Comparison of ENCODE assay signal across 8 cellular contexts in genomic region chr22:50621491-50621880, GRCh38. TPM values are rescaled to one million over a fixed set of nuclear protein-coding genes. Genes with fewer than 3 reads are reported as not detected.
A peak's percentile ranks its signal among the peaks of the same experiment; 100 is the strongest.
DNase-seq lines count a peak whose midpoint lies in the region; ATAC-seq and TF ChIP-seq lines count a peak whose summit lies in the region.

No MANE protein-coding gene starts in this region.

- no peak for TF ChIP-seq CTCF in suprapubic skin (IDR thresholded peaks at IDR 0.05)

- DNase-seq in CD4-positive, alpha-beta memory T cell: peak; percentile 67 to 79 (median 70)
- DNase-seq in NCI-H748 (lab: John Stamatoyannopoulos, UW; ENCODE audit: unreplicated experiment) (peak; percentile 59), kidney tubule cell (ENCODE audit: low spot score) (peak; percentile 25), suprapubic skin (ENCODE audit: low spot score in 2 of 2) (no peak), NCI-H345 (lab: John Stamatoyannopoulos, UW) (no peak), DMS 273 treated with DMSO at 0.1 percent for 48 hours (lab: John Stamatoyannopoulos, UW) (no peak)
- peak; percentile 56 for DNase-seq in activated T-helper 1 cell treated with anti-CD3 and anti-CD28 coated beads, Interleukin-12 subunit alpha, Interleukin-12 subunit beta, Interleukin-2, Interleukin-4 antibody, amounts not matched to agents 30 ng/mL and 10 ng/mL and 1 ng/mL, durations not matched to agents 14 hours and 24 hours and 36 hours (ENCODE audit: low spot score)

- no peaks in the 10 kb centered on the region for H3K27me3 ChIP-seq in CD4-positive, alpha-beta memory T cell (ENCODE audit: insufficient read depth, low read length)
- no peaks in the 10 kb centered on the region for H3K27me3 ChIP-seq in suprapubic skin

- no peak for TF ChIP-seq POLR2A in suprapubic skin (IDR thresholded peaks at IDR 0.05)

- TF ChIP-seq EP300 in suprapubic skin (IDR thresholded peaks at IDR 0.05): no peak

- peak overlapping the region; percentile 91 to 96 (median 93) for H3K4me3 Mint-ChIP-seq in CD4-positive, alpha-beta memory T cell
- H3K4me3 Mint-ChIP-seq in activated T-helper 1 cell treated with anti-CD3 and anti-CD28 coated beads, Interleukin-12 subunit alpha, Interleukin-12 subunit beta, Interleukin-2, Interleukin-4 antibody, amounts not matched to agents 30 ng/mL and 10 ng/mL and 1 ng/mL, durations not matched to agents 14 hours and 24 hours and 36 hours: peak overlapping the region; percentile 85

- H3K4me1 ChIP-seq in CD4-positive, alpha-beta memory T cell (ENCODE audit: insufficient read depth, low read length): peaks cover 38% of the 10 kb centered on the region
- peaks cover 40% of the 10 kb centered on the region for H3K4me1 ChIP-seq in suprapubic skin

- 21% methylated on average over 6 of the region's 6 CpGs for WGBS in suprapubic skin

- H3K36me3 Mint-ChIP-seq in CD4-positive, alpha-beta memory T cell: peaks cover 0 to 13% of the 10 kb centered on the region in 2 donors
- H3K36me3 Mint-ChIP-seq in activated T-helper 1 cell treated with anti-CD3 and anti-CD28 coated beads, Interleukin-12 subunit alpha, Interleukin-12 subunit beta, Interleukin-2, Interleukin-4 antibody, amounts not matched to agents 30 ng/mL and 10 ng/mL and 1 ng/mL, durations not matched to agents 14 hours and 24 hours and 36 hours (ENCODE audit: low read depth): peaks cover 4% of the 10 kb centered on the region

- no peaks in the 10 kb centered on the region for H3K9me3 ChIP-seq in CD4-positive, alpha-beta memory T cell (ENCODE audit: control insufficient read depth in 1 of 2, low read length in 2 of 2)
- H3K9me3 ChIP-seq in suprapubic skin: no peaks in the 10 kb centered on the region

- H3K27ac Mint-ChIP-seq in CD4-positive, alpha-beta memory T cell: peak overlapping the region; percentile 94 to 99 (median 99)
- H3K27ac Mint-ChIP-seq in activated T-helper 1 cell treated with anti-CD3 and anti-CD28 coated beads, Interleukin-12 subunit alpha, Interleukin-12 subunit beta, Interleukin-2, Interleukin-4 antibody, amounts not matched to agents 30 ng/mL and 10 ng/mL and 1 ng/mL, durations not matched to agents 14 hours and 24 hours and 36 hours: peak overlapping the region; percentile 98

- peaks cover 9% of the 10 kb centered on the region for H3K36me3 ChIP-seq in CD4-positive, alpha-beta memory T cell (ENCODE audit: insufficient read depth, low read length)
- H3K36me3 ChIP-seq in suprapubic skin: peaks cover 11% of the 10 kb centered on the region

- intact Hi-C loops in CD4-positive, alpha-beta memory T cell (cut with micrococcal nuclease): loop anchor here (1.0 to 2.0 kb wide), 9 partner anchors 39 to 431 kb away; partner anchors contain the start of genes CHKB, HDAC10, MAPK11 and PPP6R2
- intact Hi-C loops in activated T-helper 1 cell treated with anti-CD3 and anti-CD28 coated beads, Interleukin-12 subunit alpha, Interleukin-12 subunit beta, Interleukin-2, Interleukin-4 antibody, amounts not matched to agents 30 ng/mL and 10 ng/mL and 1 ng/mL, durations not matched to agents 14 hours and 24 hours and 36 hours (cut with micrococcal nuclease): loop anchor here (1.0 to 2.0 kb wide), 11 partner anchors 39 to 381 kb away; partner anchors contain the start of genes CHKB, HDAC10, MAPK11 and NCAPH2

- H3K9me3 Mint-ChIP-seq in CD4-positive, alpha-beta memory T cell: peaks cover 0 to 2% (median 0%) of the 10 kb centered on the region in 8 donors
- H3K9me3 Mint-ChIP-seq in activated T-helper 1 cell treated with anti-CD3 and anti-CD28 coated beads, Interleukin-12 subunit alpha, Interleukin-12 subunit beta, Interleukin-2, Interleukin-4 antibody, amounts not matched to agents 30 ng/mL and 10 ng/mL and 1 ng/mL, durations not matched to agents 14 hours and 24 hours and 36 hours: no peaks in the 10 kb centered on the region

- H3K27ac ChIP-seq in CD4-positive, alpha-beta memory T cell (ENCODE audit: low read depth, low read length): peak overlapping the region; percentile 85
- H3K27ac ChIP-seq in suprapubic skin: peak overlapping the region; percentile 67

- CTCF ChIA-PET in CD4-positive, alpha-beta memory T cell (lab: Charles Lee; ENCODE audit: partially characterized antibody): interaction anchor here (0.9 to 5.8 kb wide), 29 partner anchors 8 to 380 kb away, joined by 3 to 58 read pairs (median 7); partner anchors contain the start of genes HDAC10, LMF2, NCAPH2 and SCO2

- H3K4me1 Mint-ChIP-seq in CD4-positive, alpha-beta memory T cell: peaks cover 21 to 39% (median 30%) of the 10 kb centered on the region in 4 donors
- H3K4me1 Mint-ChIP-seq in activated T-helper 1 cell treated with anti-CD3 and anti-CD28 coated beads, Interleukin-12 subunit alpha, Interleukin-12 subunit beta, Interleukin-2, Interleukin-4 antibody, amounts not matched to agents 30 ng/mL and 10 ng/mL and 1 ng/mL, durations not matched to agents 14 hours and 24 hours and 36 hours (ENCODE audit: low read depth): peaks cover 39% of the 10 kb centered on the region

- H3K4me3 ChIP-seq in CD4-positive, alpha-beta memory T cell (ENCODE audit: low read length in 2 of 2): peak overlapping the region; percentile 49 to 80
- peak overlapping the region; percentile 38 for H3K4me3 ChIP-seq in suprapubic skin

- ATAC-seq in GM21360 (IDR thresholded peaks at IDR 0.05; ENCODE audit: unreplicated experiment): peak; percentile 32

- POLR2A ChIA-PET in CD4-positive, alpha-beta memory T cell (lab: Charles Lee; ENCODE audit: partially characterized antibody): interaction anchor here (0.6 to 5.1 kb wide), 43 partner anchors 9 to 661 kb away, joined by 3 to 160 read pairs (median 5); partner anchors contain the start of genes CHKB, DENND6B, HDAC10 and KLHDC7B

- no peaks in the 10 kb centered on the region for H3K27me3 Mint-ChIP-seq in CD4-positive, alpha-beta memory T cell
- no peaks in the 10 kb centered on the region for H3K27me3 Mint-ChIP-seq in activated T-helper 1 cell treated with anti-CD3 and anti-CD28 coated beads, Interleukin-12 subunit alpha, Interleukin-12 subunit beta, Interleukin-2, Interleukin-4 antibody, amounts not matched to agents 30 ng/mL and 10 ng/mL and 1 ng/mL, durations not matched to agents 14 hours and 24 hours and 36 hours (ENCODE audit: insufficient read depth)

RNA-seq across cellular contexts. Expression of gene ARSA, which starts 6.5 kb away (rescaled TPM):
- 10 to 100 TPM; 83.2 to 86.8 TPM for total RNA-seq in CD4-positive, alpha-beta memory T cell
- 10 to 100 TPM in 1 of 2 donors, 1 to 10 TPM in 1; 7.8 to 13.0 TPM for polyA plus RNA-seq in CD4-positive, alpha-beta memory T cell
- 26.2 and 27.3 TPM in 2 replicates for total RNA-seq in activated T-helper 1 cell treated with anti-CD3 and anti-CD28 coated beads, Interleukin-12 subunit alpha, Interleukin-12 subunit beta, Interleukin-2, Interleukin-4 antibody, amounts not matched to agents 30 ng/mL and 10 ng/mL and 1 ng/mL, durations not matched to agents 14 hours and 24 hours and 36 hours
- total RNA-seq in suprapubic skin: 10 to 100 TPM; 37.0 to 51.3 (median 42.2) TPM

RNA-seq across cellular contexts. Expression of gene MAPK8IP2, which starts 20.9 kb away (rescaled TPM):
- under 1 TPM; 0.22 to 0.49 TPM for total RNA-seq in CD4-positive, alpha-beta memory T cell
- not detected for polyA plus RNA-seq in CD4-positive, alpha-beta memory T cell
- total RNA-seq in activated T-helper 1 cell treated with anti-CD3 and anti-CD28 coated beads, Interleukin-12 subunit alpha, Interleukin-12 subunit beta, Interleukin-2, Interleukin-4 antibody, amounts not matched to agents 30 ng/mL and 10 ng/mL and 1 ng/mL, durations not matched to agents 14 hours and 24 hours and 36 hours: 0.08 and 0.17 TPM in 2 replicates
- 1 to 10 TPM; 2.6 to 4.4 (median 3.7) TPM for total RNA-seq in suprapubic skin

RNA-seq across cellular contexts. Expression of gene CHKB, which starts 38.8 kb away (rescaled TPM):
- total RNA-seq in CD4-positive, alpha-beta memory T cell: 100 to 1,000 TPM; 178 to 196 TPM
- polyA plus RNA-seq in CD4-positive, alpha-beta memory T cell: 10 to 100 TPM; 30.7 to 40.3 TPM
- 81.0 and 88.7 TPM in 2 replicates for total RNA-seq in activated T-helper 1 cell treated with anti-CD3 and anti-CD28 coated beads, Interleukin-12 subunit alpha, Interleukin-12 subunit beta, Interleukin-2, Interleukin-4 antibody, amounts not matched to agents 30 ng/mL and 10 ng/mL and 1 ng/mL, durations not matched to agents 14 hours and 24 hours and 36 hours
- total RNA-seq in suprapubic skin: 10 to 100 TPM; 43.0 to 86.5 (median 73.0) TPM

RNA-seq across cellular contexts. Expression of gene CPT1B, which starts 43.3 kb away (rescaled TPM):
- total RNA-seq in CD4-positive, alpha-beta memory T cell: 10 to 100 TPM; 68.0 to 70.0 TPM
- 1 to 10 TPM in 1 of 2 donors, not detected in 1; 2.3 TPM for polyA plus RNA-seq in CD4-positive, alpha-beta memory T cell
- total RNA-seq in activated T-helper 1 cell treated with anti-CD3 and anti-CD28 coated beads, Interleukin-12 subunit alpha, Interleukin-12 subunit beta, Interleukin-2, Interleukin-4 antibody, amounts not matched to agents 30 ng/mL and 10 ng/mL and 1 ng/mL, durations not matched to agents 14 hours and 24 hours and 36 hours: 65.6 and 68.2 TPM in 2 replicates
- 10 to 100 TPM; 12.7 to 46.6 (median 19.2) TPM for total RNA-seq in suprapubic skin

RNA-seq across cellular contexts. Expression of gene SHANK3, which starts 51.1 kb away (rescaled TPM):
- total RNA-seq in CD4-positive, alpha-beta memory T cell: not detected
- not detected for polyA plus RNA-seq in CD4-positive, alpha-beta memory T cell
- total RNA-seq in activated T-helper 1 cell treated with anti-CD3 and anti-CD28 coated beads, Interleukin-12 subunit alpha, Interleukin-12 subunit beta, Interleukin-2, Interleukin-4 antibody, amounts not matched to agents 30 ng/mL and 10 ng/mL and 1 ng/mL, durations not matched to agents 14 hours and 24 hours and 36 hours: 0.05 and 0.10 TPM in 2 replicates
- total RNA-seq in suprapubic skin: 10 to 100 TPM in 2 of 4 donors, 1 to 10 TPM in 2; 2.9 to 15.9 (median 9.5) TPM

Comparison
In these comparisons a context has a peak if more than half of its experiments do, and no peak if none do; other contexts are left out.
1. DNase-seq: peak in CD4-positive, alpha-beta memory T cell (5 of 5), NCI-H748 (single experiment), activated T-helper 1 cell treated with anti-CD3 and anti-CD28 coated beads, Interleukin-12 subunit alpha, Interleukin-12 subunit beta, Interleukin-2, Interleukin-4 antibody, amounts not matched to agents 30 ng/mL and 10 ng/mL and 1 ng/mL, durations not matched to agents 14 hours and 24 hours and 36 hours (single experiment) and kidney tubule cell (single experiment); none in suprapubic skin (0 of 2), NCI-H345 (single experiment) and DMS 273 treated with DMSO at 0.1 percent for 48 hours (single experiment).